Comparison of ENCODE assay signal across 8 cellular contexts in genomic region chr20:41697861-41698559, GRCh38.
DNase-seq lines count a peak whose midpoint lies in the region; ATAC-seq, FAIRE-seq and TF ChIP-seq lines count a peak whose summit lies in the region.

No MANE protein-coding gene starts in this region.

- peak overlapping the region in 1 of 8 donors; percentile 75 for H3K4me3 Mint-ChIP-seq in naive B cell

- TF ChIP-seq CTCF in D721Med (IDR thresholded peaks at IDR 0.05; ENCODE audit: insufficient read depth, missing control alignments) (peak; percentile 72), lower leg skin (IDR thresholded peaks at IDR 0.05) (no peak)

- peak overlapping the region in 2 of 6 donors; percentile 25 to 86 for H3K27ac Mint-ChIP-seq in naive B cell

- ATAC-seq in naive B cell (ENCODE audit: low read depth in 2 of 2) = no peak
- ATAC-seq in GM19395 (IDR thresholded peaks at IDR 0.05; ENCODE audit: unreplicated experiment) = no peak

- H3K9me3 Mint-ChIP-seq in naive B cell = peaks cover 0 to 7% (median 0%) of the 10 kb centered on the region in 7 donors

- no peak overlapping the region for H3K4me3 ChIP-seq in lower leg skin (ENCODE audit: low read depth, poor library complexity, severe bottlenecking)

- H3K27me3 Mint-ChIP-seq in naive B cell = peaks cover 6 to 16% (median 12%) of the 10 kb centered on the region in 3 donors

- peaks cover 9 to 20% (median 17%) of the 10 kb centered on the region in 3 donors for H3K4me1 Mint-ChIP-seq in naive B cell

- no peak for FAIRE-seq in D721Med (lab: Jason Lieb, UNC)

- no peak for TF ChIP-seq POLR2A in lower leg skin (IDR thresholded peaks at IDR 0.05)

- 75 to 76% methylated on average over 6 of the region's 6 CpGs for WGBS in lower leg skin, 2 donors

- intact Hi-C loops in lower leg skin (cut with DNase I; ENCODE audit: low total_unique reads) = no loop called here

- no peaks in the 10 kb centered on the region for H3K36me3 Mint-ChIP-seq in naive B cell

- DNase-seq in D721Med (ENCODE audit: insufficient read length, low spot score) (no peak), HPDE6-E6E7 (ENCODE audit: extremely low spot score) (peak; percentile 29), NOMO-1 treated with dmso at 0.1 percent for 144 hours (lab: John Stamatoyannopoulos, UW; ENCODE audit: unreplicated experiment) (peak; percentile 15), cerebellum (ENCODE audit: low spot score) (peak; percentile 11), naive B cell (peak; percentile 14), lower leg skin (ENCODE audit: low spot score in 2 of 2) (no peak)
- no peak for DNase-seq in activated CD8-positive, alpha-beta memory T cell treated with anti-CD3 and anti-CD28 coated beads for 24 hours

Comparison
In these comparisons a context has a peak if more than half of its experiments do, and no peak if none do; other contexts are left out.
1. DNase-seq: peak in HPDE6-E6E7 (single experiment), NOMO-1 treated with dmso at 0.1 percent for 144 hours (single experiment), cerebellum (single experiment) and naive B cell (single experiment); none in D721Med (single experiment), lower leg skin (0 of 2) and activated CD8-positive, alpha-beta memory T cell treated with anti-CD3 and anti-CD28 coated beads for 24 hours (single experiment).